Comparison of ENCODE assay signal across 1 cellular context in the genomic region with DNA sequence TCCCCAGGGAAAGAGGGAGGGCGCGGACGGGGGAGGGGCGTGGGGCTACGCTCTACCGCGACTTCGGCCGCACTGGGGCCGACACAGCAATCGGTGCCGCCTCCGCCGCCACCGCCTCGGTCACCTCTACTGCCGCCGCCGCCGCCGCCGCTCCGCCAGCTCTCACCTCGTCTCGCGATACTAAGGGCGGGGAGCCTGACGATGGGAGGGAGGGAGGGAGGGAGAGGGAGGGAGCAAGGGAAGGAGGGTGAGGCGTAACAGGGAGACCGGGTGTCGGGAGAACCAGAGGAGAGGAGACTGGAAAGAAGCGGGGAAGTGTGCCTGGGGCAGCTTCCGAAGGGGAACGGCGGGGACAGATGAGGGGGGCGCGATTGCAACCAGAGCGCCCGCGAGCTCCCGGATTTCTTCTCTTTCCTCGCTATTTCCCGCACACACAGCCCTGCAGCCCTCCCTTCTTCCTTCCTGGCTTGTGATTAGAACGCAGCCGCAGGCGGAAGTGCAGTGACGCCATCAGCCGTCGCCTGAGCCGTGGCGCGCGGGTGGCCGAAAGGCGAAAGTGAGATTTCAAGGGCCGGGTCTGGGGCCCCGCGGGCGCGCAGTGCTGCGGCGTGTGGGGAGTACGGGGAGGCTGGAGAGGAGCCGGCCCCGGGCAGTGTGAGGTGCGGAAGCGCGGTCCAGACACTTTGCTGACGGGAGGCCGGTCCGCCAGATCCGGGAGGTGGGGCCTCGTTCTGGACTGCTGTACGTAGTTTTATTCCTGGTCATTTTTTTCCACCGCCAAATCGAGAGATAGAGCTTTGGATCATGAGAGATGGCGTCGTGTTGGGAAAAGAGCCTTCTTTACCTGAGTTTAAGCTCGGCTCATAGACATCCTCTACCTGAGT.
TF ChIP-seq lines count a peak whose summit lies in the region.

A gene with protein sequence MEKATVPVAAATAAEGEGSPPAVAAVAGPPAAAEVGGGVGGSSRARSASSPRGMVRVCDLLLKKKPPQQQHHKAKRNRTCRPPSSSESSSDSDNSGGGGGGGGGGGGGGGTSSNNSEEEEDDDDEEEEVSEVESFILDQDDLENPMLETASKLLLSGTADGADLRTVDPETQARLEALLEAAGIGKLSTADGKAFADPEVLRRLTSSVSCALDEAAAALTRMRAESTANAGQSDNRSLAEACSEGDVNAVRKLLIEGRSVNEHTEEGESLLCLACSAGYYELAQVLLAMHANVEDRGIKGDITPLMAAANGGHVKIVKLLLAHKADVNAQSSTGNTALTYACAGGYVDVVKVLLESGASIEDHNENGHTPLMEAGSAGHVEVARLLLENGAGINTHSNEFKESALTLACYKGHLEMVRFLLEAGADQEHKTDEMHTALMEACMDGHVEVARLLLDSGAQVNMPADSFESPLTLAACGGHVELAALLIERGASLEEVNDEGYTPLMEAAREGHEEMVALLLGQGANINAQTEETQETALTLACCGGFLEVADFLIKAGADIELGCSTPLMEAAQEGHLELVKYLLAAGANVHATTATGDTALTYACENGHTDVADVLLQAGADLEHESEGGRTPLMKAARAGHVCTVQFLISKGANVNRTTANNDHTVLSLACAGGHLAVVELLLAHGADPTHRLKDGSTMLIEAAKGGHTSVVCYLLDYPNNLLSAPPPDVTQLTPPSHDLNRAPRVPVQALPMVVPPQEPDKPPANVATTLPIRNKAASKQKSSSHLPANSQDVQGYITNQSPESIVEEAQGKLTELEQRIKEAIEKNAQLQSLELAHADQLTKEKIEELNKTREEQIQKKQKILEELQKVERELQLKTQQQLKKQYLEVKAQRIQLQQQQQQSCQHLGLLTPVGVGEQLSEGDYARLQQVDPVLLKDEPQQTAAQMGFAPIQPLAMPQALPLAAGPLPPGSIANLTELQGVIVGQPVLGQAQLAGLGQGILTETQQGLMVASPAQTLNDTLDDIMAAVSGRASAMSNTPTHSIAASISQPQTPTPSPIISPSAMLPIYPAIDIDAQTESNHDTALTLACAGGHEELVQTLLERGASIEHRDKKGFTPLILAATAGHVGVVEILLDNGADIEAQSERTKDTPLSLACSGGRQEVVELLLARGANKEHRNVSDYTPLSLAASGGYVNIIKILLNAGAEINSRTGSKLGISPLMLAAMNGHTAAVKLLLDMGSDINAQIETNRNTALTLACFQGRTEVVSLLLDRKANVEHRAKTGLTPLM (N-terminal part only) (minus strand): TSS at position 131 of the 884 bp plus-strand sequence. CDS start 130 bp downstream, at position 1.

TF ChIP-seq in A549, 52 proteins besides CTCF, POLR2A, EP300 and RAD21 (continued from another document):
- TF ChIP-seq FOSL2 (IDR thresholded peaks at IDR 0.05) (no peak), FOSL2 (CRISPR knock-in tag; IDR thresholded peaks at IDR 0.05) (0 out of 2 replicates have a peak, but pooled peaks have one; percentile 30)
